Comparison of ENCODE assay signal across 8 cellular contexts in genomic region chr14:93115920-93116675, GRCh38. TPM values are rescaled to one million over a fixed set of nuclear protein-coding genes. Genes with fewer than 3 reads are reported as not detected.
A peak's percentile ranks its signal among the peaks of the same experiment; 100 is the strongest.
DNase-seq lines count a peak whose midpoint lies in the region; ATAC-seq and TF ChIP-seq lines count a peak whose summit lies in the region.

Gene ITPK1, minus strand, starts transcription at chr14:93115925. Its CDS starts 762 bp downstream, at chr14:93115163.

- in situ Hi-C loops in HAP-1 (cut with MboI; ENCODE audit: low sequenced_read_pairs), result no loop called here

- H3K27me3 ChIP-seq in HAP-1 (ENCODE audit: low read depth), result no peaks in the 10 kb centered on the region
- no peaks in the 10 kb centered on the region for H3K27me3 ChIP-seq in MG63
- H3K27me3 ChIP-seq in lung (ENCODE audit: control insufficient read depth, insufficient read depth), result no peaks in the 10 kb centered on the region

- intact Hi-C loops in activated CD4-positive, alpha-beta T cell treated with anti-CD3 and anti-CD28 coated beads, Interleukin-2, amount 10 ng/mL, durations not matched to agents 24 days and 14 days (cut with micrococcal nuclease), result loop anchor here (2.0 to 5.0 kb wide), 3 partner anchors 69 to 163 kb away; partner anchors contain the start of genes GON7, LYSET, MOAP1 and UBR7

- peak within 1 kb of the TSS; percentile 68 for H3K27ac Mint-ChIP-seq in activated CD4-positive, alpha-beta T cell treated with anti-CD3 and anti-CD28 coated beads, Interleukin-2, amount 10 ng/mL, durations not matched to agents 24 days and 14 days

- WGBS in lung, 2 donors, result 0% methylated on average over 39 to 55 of the region's 55 CpGs

- no peaks in the 10 kb centered on the region for H3K27me3 Mint-ChIP-seq in activated CD4-positive, alpha-beta T cell treated with anti-CD3 and anti-CD28 coated beads, Interleukin-2, amount 10 ng/mL, durations not matched to agents 24 days and 14 days

- H3K4me1 Mint-ChIP-seq in activated CD4-positive, alpha-beta T cell treated with anti-CD3 and anti-CD28 coated beads, Interleukin-2, amount 10 ng/mL, durations not matched to agents 24 days and 14 days, result peaks cover 26% of the 10 kb centered on the region

- H3K9me3 Mint-ChIP-seq in activated CD4-positive, alpha-beta T cell treated with anti-CD3 and anti-CD28 coated beads, Interleukin-2, amount 10 ng/mL, durations not matched to agents 24 days and 14 days, result no peaks in the 10 kb centered on the region

- H3K4me1 ChIP-seq in HAP-1 (peaks cover 19% of the 10 kb centered on the region), lung (ENCODE audit: control insufficient read depth in 2 of 2, insufficient read depth in 2 of 2, low read length in 2 of 2) (peaks cover 0 to 6% of the 10 kb centered on the region in 2 donors)

- peak; percentile 21 for ATAC-seq in lung (ENCODE audit: insufficient read depth, low FRiP score)

- DNase-seq in DMS153 (lab: John Stamatoyannopoulos, UW), result peak; percentile 40
- DNase-seq in DMS153 treated with DMSO at 0.1 percent for 48 hours (lab: John Stamatoyannopoulos, UW; ENCODE audit: unreplicated experiment), result no peak
- DNase-seq in HAP-1 (ENCODE audit: low spot score in 2 of 2), result peak; percentile 47 to 65
- peak; percentile 46 for DNase-seq in MG63
- DNase-seq in activated CD4-positive, alpha-beta T cell treated with anti-CD3 and anti-CD28 coated beads, Interleukin-2, amount 10 ng/mL, durations not matched to agents 24 days and 14 days, result peak; percentile 89
- peak; percentile 79 for DNase-seq in ecto neural progenitor cell (ENCODE audit: low spot score)
- DNase-seq in lung (ENCODE audit: low spot score), result peak; percentile 34
- peak in 2 of 3 experiments; percentile 29 to 43 for DNase-seq in stimulated activated CD4-positive, alpha-beta T cell treated with anti-CD3 and anti-CD28 coated beads, TNF-alpha, amount 100 ng/mL, for 4 hours (ENCODE audit: low read depth in 3 of 3)

- TF ChIP-seq CTCF in lung (IDR thresholded peaks at IDR 0.05; ENCODE audit: control extremely low read depth, extremely low read depth), result no peak

- H3K4me3 ChIP-seq in HAP-1, result peak within 1 kb of the TSS; percentile 65
- peak within 1 kb of the TSS; percentile 61 for H3K4me3 ChIP-seq in MG63
- H3K4me3 ChIP-seq in lung, result peak within 1 kb of the TSS; percentile 79

- H3K4me3 Mint-ChIP-seq in activated CD4-positive, alpha-beta T cell treated with anti-CD3 and anti-CD28 coated beads, Interleukin-2, amount 10 ng/mL, durations not matched to agents 24 days and 14 days, result peak within 1 kb of the TSS; percentile 90

- H3K9me3 ChIP-seq in HAP-1, result no peaks in the 10 kb centered on the region
- no peaks in the 10 kb centered on the region for H3K9me3 ChIP-seq in MG63
- H3K9me3 ChIP-seq in lung (ENCODE audit: control insufficient read depth in 2 of 2, insufficient read depth in 1 of 2, low read length in 1 of 2), result peaks cover 0 to 2% of the 10 kb centered on the region in 2 donors

- peak within 1 kb of the TSS; percentile 98 for H3K27ac ChIP-seq in lung (ENCODE audit: low read depth in 1 of 2, low read length in 1 of 2)

- H3K36me3 ChIP-seq in HAP-1 (replicated peaks), result no peaks in the 10 kb centered on the region
- no peaks in the 10 kb centered on the region for H3K36me3 ChIP-seq in MG63
- no peaks in the 10 kb centered on the region for H3K36me3 ChIP-seq in lung (ENCODE audit: control insufficient read depth in 2 of 2, insufficient read depth in 2 of 2, low read length in 2 of 2)

- peaks cover 2% of the 10 kb centered on the region for H3K36me3 Mint-ChIP-seq in activated CD4-positive, alpha-beta T cell treated with anti-CD3 and anti-CD28 coated beads, Interleukin-2, amount 10 ng/mL, durations not matched to agents 24 days and 14 days (ENCODE audit: low read depth)

RNA-seq across cellular contexts. Expression of gene ITPK1, which starts in this region (rescaled TPM):
- 37.7 and 39.9 TPM in 2 replicates for total RNA-seq in MG63 (2014; rRNA removed; shearing (Covaris generic); ENCODE audit: low replicate concordance)
- 71.0 and 73.9 TPM in 2 replicates for total RNA-seq in activated CD4-positive, alpha-beta T cell treated with anti-CD3 and anti-CD28 coated beads, Interleukin-2, amount 10 ng/mL, durations not matched to agents 24 days and 14 days
- 10 to 100 TPM; 17.5 to 99.4 TPM for total RNA-seq in lung
- polyA plus RNA-seq in lung, result 10 to 100 TPM; 44.6 to 46.1 TPM
